In the genomic region with DNA sequence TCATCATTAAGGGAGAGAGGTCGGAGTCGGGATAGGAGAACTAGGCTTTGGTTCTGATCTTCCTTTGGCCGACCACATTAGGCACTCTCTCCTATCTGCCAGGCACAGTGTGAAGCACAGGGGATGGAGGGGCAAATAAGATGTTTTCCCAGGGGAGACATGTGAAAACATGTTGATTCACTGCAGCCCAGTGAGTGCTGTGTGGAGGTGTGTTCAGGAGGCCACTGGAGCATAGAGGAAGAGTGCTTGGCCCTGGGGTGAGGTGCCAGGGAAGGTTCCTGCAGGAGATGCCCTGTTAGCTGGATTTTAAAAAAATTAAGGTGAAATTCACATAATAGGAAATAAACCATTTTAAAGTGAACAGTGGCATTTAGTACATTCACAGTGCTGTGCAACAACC, we compare ENCODE assay signal across 1 cellular context.
TF ChIP-seq lines count a peak whose summit lies in the region.

No MANE protein-coding gene starts in this region.

TF ChIP-seq in WTC11, 78 proteins besides CTCF, POLR2A, EP300 and RAD21:
- TF ChIP-seq ZNF138 (CRISPR knock-in tag; conservative IDR thresholded peaks at IDR 0.05) (no peak), RELA (CRISPR knock-in tag; IDR thresholded peaks at IDR 0.05; ENCODE audit: borderline replicate concordance) (no peak), NR1H2 (CRISPR knock-in tag; IDR thresholded peaks at IDR 0.05) (no peak), ZNF232 (CRISPR knock-in tag; IDR thresholded peaks at IDR 0.05) (no peak), ZNF121 (CRISPR knock-in tag; IDR thresholded peaks at IDR 0.05) (no peak), TEAD1 (CRISPR knock-in tag; IDR thresholded peaks at IDR 0.05) (no peak), NFATC4 (CRISPR knock-in tag; IDR thresholded peaks at IDR 0.05) (no peak)
- TF ChIP-seq, protein P1, sequence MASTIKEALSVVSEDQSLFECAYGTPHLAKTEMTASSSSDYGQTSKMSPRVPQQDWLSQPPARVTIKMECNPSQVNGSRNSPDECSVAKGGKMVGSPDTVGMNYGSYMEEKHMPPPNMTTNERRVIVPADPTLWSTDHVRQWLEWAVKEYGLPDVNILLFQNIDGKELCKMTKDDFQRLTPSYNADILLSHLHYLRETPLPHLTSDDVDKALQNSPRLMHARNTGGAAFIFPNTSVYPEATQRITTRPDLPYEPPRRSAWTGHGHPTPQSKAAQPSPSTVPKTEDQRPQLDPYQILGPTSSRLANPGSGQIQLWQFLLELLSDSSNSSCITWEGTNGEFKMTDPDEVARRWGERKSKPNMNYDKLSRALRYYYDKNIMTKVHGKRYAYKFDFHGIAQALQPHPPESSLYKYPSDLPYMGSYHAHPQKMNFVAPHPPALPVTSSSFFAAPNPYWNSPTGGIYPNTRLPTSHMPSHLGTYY (CRISPR knock-in tag; IDR thresholded peaks at IDR 0.05), result no peak
- TF ChIP-seq, protein P2, sequence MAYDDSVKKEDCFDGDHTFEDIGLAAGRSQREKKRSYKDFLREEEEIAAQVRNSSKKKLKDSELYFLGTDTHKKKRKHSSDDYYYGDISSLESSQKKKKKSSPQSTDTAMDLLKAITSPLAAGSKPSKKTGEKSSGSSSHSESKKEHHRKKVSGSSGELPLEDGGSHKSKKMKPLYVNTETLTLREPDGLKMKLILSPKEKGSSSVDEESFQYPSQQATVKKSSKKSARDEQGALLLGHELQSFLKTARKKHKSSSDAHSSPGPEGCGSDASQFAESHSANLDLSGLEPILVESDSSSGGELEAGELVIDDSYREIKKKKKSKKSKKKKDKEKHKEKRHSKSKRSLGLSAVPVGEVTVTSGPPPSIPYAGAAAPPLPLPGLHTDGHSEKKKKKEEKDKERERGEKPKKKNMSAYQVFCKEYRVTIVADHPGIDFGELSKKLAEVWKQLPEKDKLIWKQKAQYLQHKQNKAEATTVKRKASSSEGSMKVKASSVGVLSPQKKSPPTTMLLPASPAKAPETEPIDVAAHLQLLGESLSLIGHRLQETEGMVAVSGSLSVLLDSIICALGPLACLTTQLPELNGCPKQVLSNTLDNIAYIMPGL (CRISPR knock-in tag; IDR thresholded peaks at IDR 0.05), result no peak
- TF ChIP-seq, protein P3, sequence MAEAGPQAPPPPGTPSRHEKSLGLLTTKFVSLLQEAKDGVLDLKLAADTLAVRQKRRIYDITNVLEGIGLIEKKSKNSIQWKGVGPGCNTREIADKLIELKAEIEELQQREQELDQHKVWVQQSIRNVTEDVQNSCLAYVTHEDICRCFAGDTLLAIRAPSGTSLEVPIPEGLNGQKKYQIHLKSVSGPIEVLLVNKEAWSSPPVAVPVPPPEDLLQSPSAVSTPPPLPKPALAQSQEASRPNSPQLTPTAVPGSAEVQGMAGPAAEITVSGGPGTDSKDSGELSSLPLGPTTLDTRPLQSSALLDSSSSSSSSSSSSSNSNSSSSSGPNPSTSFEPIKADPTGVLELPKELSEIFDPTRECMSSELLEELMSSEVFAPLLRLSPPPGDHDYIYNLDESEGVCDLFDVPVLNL (CRISPR knock-in tag; IDR thresholded peaks at IDR 0.05; ENCODE audit: borderline replicate concordance, low read depth), result no peak
TF ChIP-seq in WTC11: peak in this region for 0.
